ENCODE assay signal across 7 cellular contexts in the genomic region with DNA sequence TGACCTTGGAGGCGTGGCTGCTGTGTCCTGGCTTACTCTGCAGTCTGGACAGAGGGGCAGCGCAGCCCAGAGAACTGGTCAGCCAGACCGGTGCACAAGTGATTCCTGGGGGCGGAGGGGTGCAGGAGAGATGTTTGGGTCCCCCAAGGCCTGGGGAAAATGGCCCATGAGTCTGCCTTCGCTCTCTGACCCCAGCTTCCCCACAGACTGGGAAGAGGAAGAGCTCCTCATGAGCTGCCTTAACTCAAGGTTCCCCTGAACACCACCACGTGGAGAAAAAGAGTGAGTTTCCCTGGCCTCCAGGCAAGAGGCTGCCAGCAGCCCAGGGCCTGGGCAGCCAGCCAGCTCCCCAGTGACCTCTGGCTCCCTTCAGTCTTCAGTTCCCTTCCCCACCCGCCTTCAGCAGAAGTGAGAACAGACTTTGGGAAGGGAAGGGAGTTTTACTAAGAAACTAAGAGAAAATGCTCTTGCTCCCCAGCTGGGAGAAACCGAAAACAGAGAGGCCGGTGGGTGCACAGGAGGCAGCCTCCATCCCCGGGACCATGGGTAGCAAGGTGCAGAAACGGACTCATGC. TPM values are rescaled to one million over a fixed set of nuclear protein-coding genes. Genes with fewer than 3 reads are reported as not detected.
A peak's percentile ranks its signal among the peaks of the same experiment; 100 is the strongest.
DNase-seq lines count a peak whose midpoint lies in the region; ATAC-seq and TF ChIP-seq lines count a peak whose summit lies in the region.

No MANE protein-coding gene starts in this region.

- peak overlapping the region; percentile 69 for H3K27ac Mint-ChIP-seq in neural progenitor cell

- H4K20me1 ChIP-seq in PC-3 (ENCODE audit: low read length) (no peaks in the 10 kb centered on the region), neural progenitor cell (ENCODE audit: low read depth) (no peaks in the 10 kb centered on the region)

- no peaks in the 10 kb centered on the region for H3K79me2 ChIP-seq in PC-3 (ENCODE audit: low read length)
- H3K79me2 ChIP-seq in neural progenitor cell (ENCODE audit: low read depth) = no peaks in the 10 kb centered on the region

- H3K36me3 ChIP-seq in PC-3 (ENCODE audit: low read depth, low read length) = no peaks in the 10 kb centered on the region
- no peaks in the 10 kb centered on the region for H3K36me3 ChIP-seq in neural progenitor cell

- peak overlapping the region; percentile 58 for H3K9ac ChIP-seq in PC-3 (ENCODE audit: low read length)
- H3K9ac ChIP-seq in neural progenitor cell = no peak overlapping the region

- H3K4me1 Mint-ChIP-seq in neural progenitor cell = peaks cover 21% of the 10 kb centered on the region

- H3K4me1 ChIP-seq in PC-3 (ENCODE audit: insufficient read depth, low read length) (peaks cover 49% of the 10 kb centered on the region), neural progenitor cell (no peaks in the 10 kb centered on the region)

- DNase-seq in PC-3 = peak; percentile 89
- peak; percentile 51 for DNase-seq in epithelial cell of esophagus (ENCODE audit: low read depth)
- DNase-seq in neural progenitor cell (ENCODE audit: low spot score) = no peak
- no peak for DNase-seq in NCI-H1436 treated with DMSO at 0.1 percent for 48 hours (lab: John Stamatoyannopoulos, UW)

- 0 out of 2 replicates have a peak overlapping the region, but pooled peaks have one; percentile 2 for H3K4me3 ChIP-seq in PC-3 (ENCODE audit: low read length)
- H3K4me3 ChIP-seq in epithelial cell of esophagus (ENCODE audit: low read length) = no peak overlapping the region
- H3K4me3 ChIP-seq in neural progenitor cell = no peak overlapping the region

- H3K27me3 Mint-ChIP-seq in neural progenitor cell (ENCODE audit: insufficient read depth, low read depth) = peaks cover 9% of the 10 kb centered on the region

- no peaks in the 10 kb centered on the region for H3K9me3 Mint-ChIP-seq in neural progenitor cell

- in situ Hi-C loops in GM18951 (cut with MboI; ENCODE audit: low sequenced_read_pairs, unreplicated experiment) = no loop called here

- no TSS peak for BruUV-seq in PC-3 (replicated peaks; lab: Mats Ljungman, UMichigan)

- peak overlapping the region; percentile 91 for H3K27ac ChIP-seq in PC-3 (ENCODE audit: low read length)
- H3K27ac ChIP-seq in neural progenitor cell = no peak overlapping the region

- peak overlapping the region; percentile 71 for H3K4me2 ChIP-seq in PC-3 (ENCODE audit: low read length)
- no peak overlapping the region for H3K4me2 ChIP-seq in neural progenitor cell

- ATAC-seq in PC-3 = peak; percentile 1; the same call in 1 of the 2 replicates
- ATAC-seq in GM21717 (IDR thresholded peaks at IDR 0.05; ENCODE audit: unreplicated experiment) = no peak
- no peak for ATAC-seq in GM21576 (IDR thresholded peaks at IDR 0.05; ENCODE audit: unreplicated experiment)

- TF ChIP-seq POLR2A in GM18951 (IDR thresholded peaks at IDR 0.05; ENCODE audit: extremely low read depth, insufficient read depth, insufficient read length) = peak; percentile 10

- POLR2A ChIA-PET in PC-3 (lab: Charles Lee; ENCODE audit: unreplicated experiment) = interaction anchor here (0.5 to 1.2 kb wide), 4 partner anchors 15 to 41 kb away, joined by 3 to 4 read pairs (median 3); no protein-coding TSS in a partner anchor

- H3K36me3 Mint-ChIP-seq in neural progenitor cell = no peaks in the 10 kb centered on the region

- no peaks in the 10 kb centered on the region for H3F3A ChIP-seq in PC-3 (ENCODE audit: low read length, unreplicated experiment)
- peaks cover 14% of the 10 kb centered on the region for H3F3A ChIP-seq in neural progenitor cell (ENCODE audit: low read depth)

- peak; percentile 20; the same call in 1 of the 2 replicates for TF ChIP-seq CTCF in PC-3 (conservative IDR thresholded peaks at IDR 0.05; ENCODE audit: low read depth, low read length)
- no peak for TF ChIP-seq CTCF in epithelial cell of esophagus (IDR thresholded peaks at IDR 0.05; ENCODE audit: insufficient read depth, low read depth, low read length, missing control alignments)
- TF ChIP-seq CTCF in neural progenitor cell (IDR thresholded peaks at IDR 0.05) = no peak

- H3K9me3 ChIP-seq in PC-3 (ENCODE audit: low read length) = no peaks in the 10 kb centered on the region
- no peaks in the 10 kb centered on the region for H3K9me3 ChIP-seq in neural progenitor cell (ENCODE audit: low read depth)

- no peaks in the 10 kb centered on the region for H3K27me3 ChIP-seq in PC-3 (ENCODE audit: low read length)
- peaks cover 13% of the 10 kb centered on the region for H3K27me3 ChIP-seq in neural progenitor cell

- no peaks in the 10 kb centered on the region for H3K9me2 ChIP-seq in PC-3 (replicated peaks; ENCODE audit: low read length)

- H2AFZ ChIP-seq in PC-3 (ENCODE audit: low read length) = 0 out of 2 replicates have a peak overlapping the region, but pooled peaks have one; percentile 4
- H2AFZ ChIP-seq in neural progenitor cell (replicated peaks) = no peak overlapping the region

- intact Hi-C loops in PC-3 (cut with micrococcal nuclease) = loop anchor here (2.0 kb wide), 1 partner anchor 15 kb away; no protein-coding TSS in a partner anchor

- H3K4me3 Mint-ChIP-seq in neural progenitor cell = no peak overlapping the region

- CTCF ChIA-PET in PC-3 (lab: Charles Lee) = interaction anchor here (0.9 kb wide), 1 partner anchor 31 kb away, joined by 3 read pairs; no protein-coding TSS in a partner anchor

RNA-seq across cellular contexts. Expression of a gene that starts 2.0 kb away (rescaled TPM):
- 3.2 TPM in 1 of 2 replicates, not detected in the other for total RNA-seq in PC-3 (2014; rRNA removed)
- total RNA-seq in neural progenitor cell (ENCODE audit: low replicate concordance) = not detected in 2 replicates

RNA-seq across cellular contexts. Expression of a gene that starts 13.7 kb away (rescaled TPM):
- 4.6 and 5.3 TPM in 2 replicates for total RNA-seq in PC-3 (2014; rRNA removed)
- 0.09 TPM in 1 of 2 replicates, not detected in the other for total RNA-seq in neural progenitor cell (ENCODE audit: low replicate concordance)

RNA-seq across cellular contexts. Expression of a gene that starts 15.7 kb away (rescaled TPM):
- 97.3 and 138 TPM in 2 replicates for total RNA-seq in PC-3 (2014; rRNA removed)
- 6.9 and 16.8 TPM in 2 replicates for total RNA-seq in neural progenitor cell (ENCODE audit: low replicate concordance)

RNA-seq across cellular contexts. Expression of a gene that starts 24.1 kb away (rescaled TPM):
- total RNA-seq in PC-3 (2014; rRNA removed) (213 and 220 TPM in 2 replicates), neural progenitor cell (ENCODE audit: low replicate concordance) (6.2 and 19.8 TPM in 2 replicates)

RNA-seq across cellular contexts. Expression of a gene that starts 42.6 kb away (rescaled TPM):
- total RNA-seq in PC-3 (2014; rRNA removed) (340 and 430 TPM in 2 replicates), neural progenitor cell (ENCODE audit: low replicate concordance) (27.3 and 61.7 TPM in 2 replicates)

Comparison
In these comparisons a context has a peak if more than half of its experiments do, and no peak if none do; other contexts are left out.
1. DNase-seq: peak in PC-3 (single experiment) and epithelial cell of esophagus (single experiment); none in neural progenitor cell (single experiment) and NCI-H1436 treated with DMSO at 0.1 percent for 48 hours (single experiment).